ENCODE assay signal across 10 cellular contexts in the genomic region with DNA sequence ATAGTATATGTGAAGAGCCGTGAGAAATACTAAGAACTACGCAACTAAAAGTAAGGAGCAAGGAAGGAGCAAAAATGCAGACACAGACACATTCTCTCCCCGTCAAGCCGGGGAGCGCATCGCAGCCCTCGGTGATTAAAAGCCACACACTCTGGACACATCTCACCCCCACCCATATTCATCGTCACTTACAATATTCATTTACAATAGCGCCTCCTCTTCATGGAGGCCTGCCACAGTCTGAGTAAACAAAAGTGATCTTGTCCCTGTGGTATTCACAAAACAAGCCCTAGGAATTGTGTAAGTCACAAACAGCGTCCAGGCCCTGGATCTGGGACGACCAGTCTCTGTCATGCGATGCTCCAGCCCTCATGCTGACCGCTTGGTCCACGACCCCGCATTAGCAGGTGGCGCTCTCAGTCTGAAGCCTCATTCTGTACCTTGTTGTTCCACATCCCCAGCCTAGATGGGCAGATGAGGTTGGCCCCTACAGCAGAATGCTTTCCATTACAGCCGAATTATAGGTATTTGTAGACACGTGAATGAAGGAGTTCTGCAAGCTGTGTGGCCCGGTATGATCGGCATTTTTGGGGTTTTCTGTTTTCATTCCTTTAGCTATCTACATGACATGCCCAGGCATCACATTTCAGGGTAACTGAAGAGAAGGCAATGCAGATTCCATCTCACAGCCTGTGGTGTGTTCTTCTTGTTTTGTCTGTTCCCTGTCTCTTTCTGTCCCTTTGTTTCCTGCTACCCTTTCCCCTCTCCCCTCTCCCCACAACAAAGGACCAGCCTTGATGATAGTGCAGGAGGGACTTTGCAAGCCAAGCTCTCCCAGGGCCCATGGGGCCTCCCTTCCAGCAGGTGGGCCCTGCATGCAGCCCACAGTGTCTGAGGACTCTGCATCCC.
DNase-seq lines count a peak whose midpoint lies in the region; ATAC-seq and TF ChIP-seq lines count a peak whose summit lies in the region.
"Had no signal": no experiment of that assay in that cellular context is flagged by ENCODE, and none has a peak within 500 bp of the region (broad histone marks: within the 10 kb centered on the region; RNA-seq: fewer than 3 reads in every experiment).

No MANE protein-coding gene starts in this region.

- H3K4me3 ChIP-seq in SJCRH30 = peak overlapping the region; percentile 1; the same call in 1 of the 2 replicates
- H3K4me3 ChIP-seq in foreskin fibroblast (ENCODE audit: low read depth in 1 of 2, low read length in 2 of 2) = peak overlapping the region; percentile 26 to 35

- peaks cover 24% of the 10 kb centered on the region for H3K4me1 ChIP-seq in SJCRH30

- H3K27ac Mint-ChIP-seq in progenitor cell of endocrine pancreas = peak overlapping the region; percentile 82

- H3K4me3 Mint-ChIP-seq in progenitor cell of endocrine pancreas (ENCODE audit: low read depth) = no peak overlapping the region

- no peaks in the 10 kb centered on the region for H3K9me3 Mint-ChIP-seq in progenitor cell of endocrine pancreas (ENCODE audit: low read depth)

- TF ChIP-seq CTCF in foreskin fibroblast (IDR thresholded peaks at IDR 0.05; ENCODE audit: low read depth, low read length) = no peak
- TF ChIP-seq CTCF in progenitor cell of endocrine pancreas (IDR thresholded peaks at IDR 0.05; ENCODE audit: unreplicated experiment) = no peak

- H3K27me3 Mint-ChIP-seq in progenitor cell of endocrine pancreas = no peaks in the 10 kb centered on the region

- H3K36me3 ChIP-seq in SJCRH30 = peaks cover 23% of the 10 kb centered on the region

- no peaks in the 10 kb centered on the region for H3K9me3 ChIP-seq in SJCRH30 (replicated peaks)

- no peaks in the 10 kb centered on the region for H3K27me3 ChIP-seq in SJCRH30

- peaks cover 3% of the 10 kb centered on the region for H3K36me3 Mint-ChIP-seq in progenitor cell of endocrine pancreas (ENCODE audit: insufficient read depth)

- no peaks in the 10 kb centered on the region for H3K4me1 Mint-ChIP-seq in progenitor cell of endocrine pancreas (ENCODE audit: low read depth)

- peak overlapping the region; percentile 21; the same call in 1 of the 2 replicates for H3K27ac ChIP-seq in SJCRH30

- no peak for ATAC-seq in GM21529 (IDR thresholded peaks at IDR 0.05; ENCODE audit: unreplicated experiment)

- DNase-seq in ELR (ENCODE audit: low read depth) = peak; percentile 33
- DNase-seq in SJCRH30 = peak; percentile 59
- peak; percentile 74 to 82 for DNase-seq in foreskin fibroblast
- no peak for DNase-seq in progenitor cell of endocrine pancreas (ENCODE audit: low spot score, unreplicated experiment)
- DNase-seq in DMS114 treated with DMSO at 0.1 percent for 48 hours (lab: John Stamatoyannopoulos, UW; ENCODE audit: unreplicated experiment) = no peak
- no peak for DNase-seq in NCI-H1436 treated with DMSO at 0.1 percent for 48 hours (lab: John Stamatoyannopoulos, UW)
- no peak for DNase-seq in NCI-H1048 (lab: John Stamatoyannopoulos, UW)
- DNase-seq: activated CD4-positive, CD25-positive, alpha-beta regulatory T cell treated with anti-CD3 and anti-CD28 coated beads, Interleukin-2, amount 50 U/mL, for 72 hours; NCI-H1436 had no signal

Comparison
In these comparisons a context has a peak if more than half of its experiments do, and no peak if none do; other contexts are left out.
1. DNase-seq: peak in ELR (single experiment), SJCRH30 (2 of 2) and foreskin fibroblast (2 of 2); none in progenitor cell of endocrine pancreas (single experiment), DMS114 treated with DMSO at 0.1 percent for 48 hours (single experiment), NCI-H1436 treated with DMSO at 0.1 percent for 48 hours (single experiment) and NCI-H1048 (single experiment).